In the genomic region with DNA sequence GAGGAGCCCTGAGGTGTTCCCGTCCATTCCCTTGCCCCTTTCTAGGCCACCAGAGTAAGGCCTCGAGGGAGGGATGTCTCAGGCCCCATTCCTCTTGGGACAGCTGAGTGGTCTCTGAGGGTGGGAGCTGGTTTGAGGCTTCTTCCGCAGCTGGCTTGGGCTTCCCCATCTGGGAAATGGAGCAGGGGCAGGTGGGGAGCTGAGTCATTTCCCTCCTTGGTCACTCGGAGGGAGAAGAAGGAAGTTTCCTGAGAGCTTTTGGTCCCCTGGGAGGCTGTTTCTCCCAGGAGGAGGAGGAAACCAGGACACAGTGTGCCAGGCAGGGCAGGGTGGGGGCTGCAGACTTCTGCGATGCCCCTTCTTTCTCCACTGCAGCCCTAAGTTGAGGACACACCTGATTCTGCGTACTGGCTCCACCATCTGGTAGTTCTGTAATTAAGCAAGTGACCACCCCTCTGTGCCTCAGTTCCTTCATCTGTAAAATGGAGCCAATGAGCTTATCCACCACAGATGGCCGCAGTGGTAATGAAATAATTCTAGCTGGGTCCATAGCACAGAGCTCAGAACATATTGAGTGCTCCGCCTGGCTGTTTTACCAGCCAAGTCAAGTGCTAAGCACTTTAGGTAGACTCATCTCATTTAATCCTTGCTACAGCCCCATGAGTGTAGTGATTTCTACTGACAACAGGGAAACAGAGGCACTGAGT, we compare ENCODE assay signal across 25 cellular contexts. TPM values are rescaled to one million over a fixed set of nuclear protein-coding genes. Genes with fewer than 3 reads are reported as not detected.
A peak's percentile ranks its signal among the peaks of the same experiment; 100 is the strongest.
DNase-seq lines count a peak whose midpoint lies in the region; ATAC-seq, FAIRE-seq and TF ChIP-seq lines count a peak whose summit lies in the region.
"Had no signal": no experiment of that assay in that cellular context is flagged by ENCODE, and none has a peak within 500 bp of the region (broad histone marks: within the 10 kb centered on the region; RNA-seq: fewer than 3 reads in every experiment).

No MANE protein-coding gene starts in this region.

- peaks cover 41% of the 10 kb centered on the region for H3K4me1 Mint-ChIP-seq in neural crest cell
- no peaks in the 10 kb centered on the region for H3K4me1 Mint-ChIP-seq in activated T-helper 2 cell treated with anti-CD3 and anti-CD28 coated beads, Interferon-gamma antibody, Interleukin-2, Interleukin-4, amounts not matched to agents 10 μg/mL and 5 μg/mL and 100 μg/mL, durations not matched to agents 14 hours and 24 hours and 36 hours (ENCODE audit: low read depth)

- no peaks in the 10 kb centered on the region for H3K9me3 Mint-ChIP-seq in neural crest cell
- no peaks in the 10 kb centered on the region for H3K9me3 Mint-ChIP-seq in activated T-helper 2 cell treated with anti-CD3 and anti-CD28 coated beads, Interferon-gamma antibody, Interleukin-2, Interleukin-4, amounts not matched to agents 10 μg/mL and 5 μg/mL and 100 μg/mL, durations not matched to agents 14 hours and 24 hours and 36 hours
- H3K9me3 Mint-ChIP-seq: activated CD4-positive, alpha-beta T cell treated with anti-CD3 and anti-CD28 coated beads, Interleukin-2, amount 10 ng/mL, durations not matched to agents 7 days and 5 days; nephron progenitor cell had no signal

- ATAC-seq in GM21529 (IDR thresholded peaks at IDR 0.05; ENCODE audit: unreplicated experiment) = no peak
- no peak for ATAC-seq in GM18505 (IDR thresholded peaks at IDR 0.05; ENCODE audit: unreplicated experiment)
- ATAC-seq: left colon, upper lobe of right lung had no signal

- intact Hi-C loops in activated T-helper 2 cell treated with anti-CD3 and anti-CD28 coated beads, Interferon-gamma antibody, Interleukin-2, Interleukin-4, amounts not matched to agents 10 μg/mL and 5 μg/mL and 100 μg/mL, durations not matched to agents 14 hours and 24 hours and 36 hours (cut with micrococcal nuclease) = no loop called here

- POLR2A ChIA-PET in HEK293 (lab: Yijun Ruan, JAX) = interaction anchor here (0.5 kb wide), 1 partner anchor 16 kb away, joined by 3 read pairs; no protein-coding TSS in a partner anchor

- no peaks in the 10 kb centered on the region; the same call in none of the 2 replicates for H3K27me3 ChIP-seq in GM06990 (replicated peaks; ENCODE audit: control insufficient read depth, insufficient read depth, low read length)

- no peak overlapping the region for H3K27ac ChIP-seq in HEK293 (ENCODE audit: extremely low read depth, low read depth, low read length)
- H3K27ac ChIP-seq: adrenal gland, C4-2B, esophagus muscularis mucosa, upper lobe of right lung had no signal

- DNase-seq in GM06990 (ENCODE audit: extremely low read depth, insufficient read length) (no peak), RCC 7860 (ENCODE audit: low spot score) (peak; percentile 4), neural crest cell (ENCODE audit: low read depth, low spot score) (no peak), DMS79 treated with DMSO at 0.1 percent for 48 hours (lab: John Stamatoyannopoulos, UW) (no peak)
- DNase-seq in activated T-helper 2 cell treated with anti-CD3 and anti-CD28 coated beads, Interferon-gamma antibody, Interleukin-2, Interleukin-4, amounts not matched to agents 10 μg/mL and 5 μg/mL and 100 μg/mL, durations not matched to agents 14 hours and 24 hours and 36 hours (ENCODE audit: low spot score) = no peak
- DNase-seq: activated CD4-positive, alpha-beta T cell treated with anti-CD3 and anti-CD28 coated beads, Interleukin-2, amount 10 ng/mL, durations not matched to agents 7 days and 5 days; activated gamma-delta T cell treated with Interleukin-2 at 50 U/mL for 16 hours; effector CD4-positive, alpha-beta T cell; H7; left colon; midbrain; NCI-H1092; NCI-H2029 treated with DMSO at 0.1 percent for 48 hours; NCI-H446; nephron progenitor cell; stimulated activated CD4-positive, alpha-beta T cell treated with anti-CD3 and anti-CD28 coated beads, Interleukin-4, amount 100 ng/mL, for 4 hours; T-helper 1 cell; upper lobe of right lung had no signal

- no peak overlapping the region for H3K27ac Mint-ChIP-seq in neural crest cell (ENCODE audit: unreplicated experiment)
- no peak overlapping the region for H3K27ac Mint-ChIP-seq in activated T-helper 2 cell treated with anti-CD3 and anti-CD28 coated beads, Interferon-gamma antibody, Interleukin-2, Interleukin-4, amounts not matched to agents 10 μg/mL and 5 μg/mL and 100 μg/mL, durations not matched to agents 14 hours and 24 hours and 36 hours
- H3K27ac Mint-ChIP-seq: activated CD4-positive, alpha-beta T cell treated with anti-CD3 and anti-CD28 coated beads, Interleukin-2, amount 10 ng/mL, durations not matched to agents 7 days and 5 days; nephron progenitor cell; progenitor cell of endocrine pancreas had no signal

- CTCF ChIA-PET in HEK293 (lab: Yijun Ruan, JAX) = interaction anchor here (1.3 kb wide), 2 partner anchors 16 to 137 kb away, joined by 3 to 4 read pairs; no protein-coding TSS in a partner anchor

- peak overlapping the region; percentile 64 for H3K4me3 Mint-ChIP-seq in neural crest cell
- H3K4me3 Mint-ChIP-seq in activated T-helper 2 cell treated with anti-CD3 and anti-CD28 coated beads, Interferon-gamma antibody, Interleukin-2, Interleukin-4, amounts not matched to agents 10 μg/mL and 5 μg/mL and 100 μg/mL, durations not matched to agents 14 hours and 24 hours and 36 hours (ENCODE audit: low read depth) = no peak overlapping the region
- H3K4me3 Mint-ChIP-seq: activated CD4-positive, alpha-beta T cell treated with anti-CD3 and anti-CD28 coated beads, Interleukin-2, amount 10 ng/mL, durations not matched to agents 7 days and 5 days had no signal

- H3K36me3 ChIP-seq in GM06990 (ENCODE audit: control insufficient read depth, insufficient read depth, low read length) (no peaks in the 10 kb centered on the region), HEK293 (ENCODE audit: control insufficient read depth in 2 of 2, insufficient read depth in 1 of 2, low read length in 2 of 2) (no peaks in the 10 kb centered on the region)
- H3K36me3 ChIP-seq: adrenal gland, esophagus muscularis mucosa, upper lobe of right lung had no signal

- no peaks in the 10 kb centered on the region for H3K9me3 ChIP-seq in HEK293 (ENCODE audit: control insufficient read depth, insufficient read depth, low read depth, low read length)
- H3K9me3 ChIP-seq: adrenal gland, esophagus muscularis mucosa, upper lobe of right lung had no signal

- TF ChIP-seq CTCF in GM06990 (IDR thresholded peaks at IDR 0.05; ENCODE audit: insufficient read depth, low read length, poor library complexity, severe bottlenecking) = peak; percentile 22
- TF ChIP-seq CTCF in HEK293 (tag by site-specific recombination; IDR thresholded peaks at IDR 0.05) = no peak
- TF ChIP-seq CTCF in neural crest cell (conservative IDR thresholded peaks at IDR 0.05) = no peak

- H3K4me3 ChIP-seq in GM06990 (replicated peaks; ENCODE audit: low read depth, low read length) = no peak overlapping the region
- no peak overlapping the region for H3K4me3 ChIP-seq in HEK293 (ENCODE audit: low read depth, low read length)
- H3K4me3 ChIP-seq: adrenal gland, esophagus muscularis mucosa, upper lobe of right lung had no signal

- FAIRE-seq in RCC 7860 (lab: Jason Lieb, UNC) = no peak

- H3K4me1 ChIP-seq in HEK293 (ENCODE audit: control insufficient read depth, insufficient read depth, low read length) = peaks cover 9% of the 10 kb centered on the region

- TF ChIP-seq POLR2A in GM18505 (IDR thresholded peaks at IDR 0.05; ENCODE audit: borderline replicate concordance, extremely low read depth, insufficient read depth, insufficient read length) = no peak

- peaks cover 42% of the 10 kb centered on the region for H3K27me3 Mint-ChIP-seq in neural crest cell (ENCODE audit: low read depth)
- peaks cover 24% of the 10 kb centered on the region for H3K27me3 Mint-ChIP-seq in activated T-helper 2 cell treated with anti-CD3 and anti-CD28 coated beads, Interferon-gamma antibody, Interleukin-2, Interleukin-4, amounts not matched to agents 10 μg/mL and 5 μg/mL and 100 μg/mL, durations not matched to agents 14 hours and 24 hours and 36 hours (ENCODE audit: low read depth)

- H3K36me3 Mint-ChIP-seq in neural crest cell (ENCODE audit: low read depth) = no peaks in the 10 kb centered on the region
- no peaks in the 10 kb centered on the region for H3K36me3 Mint-ChIP-seq in activated T-helper 2 cell treated with anti-CD3 and anti-CD28 coated beads, Interferon-gamma antibody, Interleukin-2, Interleukin-4, amounts not matched to agents 10 μg/mL and 5 μg/mL and 100 μg/mL, durations not matched to agents 14 hours and 24 hours and 36 hours (ENCODE audit: low read depth)

TF ChIP-seq in HEK293, 187 proteins besides CTCF, POLR2A, EP300 and RAD21 (continues in another document):
- TF ChIP-seq SALL2 (tag by site-specific recombination; IDR thresholded peaks at IDR 0.05; ENCODE audit: borderline replicate concordance) = no peak
- no peak for TF ChIP-seq SCRT1 (tag by site-specific recombination; IDR thresholded peaks at IDR 0.05; ENCODE audit: borderline replicate concordance)
- TF ChIP-seq TCF7L2 (IDR thresholded peaks at IDR 0.05; ENCODE audit: borderline replicate concordance, low read depth, low read length) = no peak
- peak; percentile 94 for TF ChIP-seq ZNF664 (tag by site-specific recombination; IDR thresholded peaks at IDR 0.05)
- TF ChIP-seq KLF8 (tag by site-specific recombination; IDR thresholded peaks at IDR 0.05) = 0 out of 2 replicates have a peak, but pooled peaks have one; percentile 21
- no peak for TF ChIP-seq ZNF777 (tag by site-specific recombination; IDR thresholded peaks at IDR 0.05; ENCODE audit: borderline replicate concordance)
- no peak for TF ChIP-seq ZNF785 (tag by site-specific recombination; IDR thresholded peaks at IDR 0.05)
- TF ChIP-seq MZF1 (tag by site-specific recombination; IDR thresholded peaks at IDR 0.05; ENCODE audit: borderline replicate concordance) = no peak
- no peak for TF ChIP-seq ZSCAN30 (tag by site-specific recombination; IDR thresholded peaks at IDR 0.05)
- no peak for TF ChIP-seq ZNF549 (tag by site-specific recombination; IDR thresholded peaks at IDR 0.05)
- TF ChIP-seq, protein P1, sequence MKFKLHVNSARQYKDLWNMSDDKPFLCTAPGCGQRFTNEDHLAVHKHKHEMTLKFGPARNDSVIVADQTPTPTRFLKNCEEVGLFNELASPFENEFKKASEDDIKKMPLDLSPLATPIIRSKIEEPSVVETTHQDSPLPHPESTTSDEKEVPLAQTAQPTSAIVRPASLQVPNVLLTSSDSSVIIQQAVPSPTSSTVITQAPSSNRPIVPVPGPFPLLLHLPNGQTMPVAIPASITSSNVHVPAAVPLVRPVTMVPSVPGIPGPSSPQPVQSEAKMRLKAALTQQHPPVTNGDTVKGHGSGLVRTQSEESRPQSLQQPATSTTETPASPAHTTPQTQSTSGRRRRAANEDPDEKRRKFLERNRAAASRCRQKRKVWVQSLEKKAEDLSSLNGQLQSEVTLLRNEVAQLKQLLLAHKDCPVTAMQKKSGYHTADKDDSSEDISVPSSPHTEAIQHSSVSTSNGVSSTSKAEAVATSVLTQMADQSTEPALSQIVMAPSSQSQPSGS (tag by site-specific recombination; IDR thresholded peaks at IDR 0.05; ENCODE audit: low read depth) = no peak
- no peak for TF ChIP-seq ZNF211 (tag by site-specific recombination; IDR thresholded peaks at IDR 0.05; ENCODE audit: low read depth)

RNA-seq across cellular contexts. Expression of a gene that starts 1.5 kb away (rescaled TPM):
- total RNA-seq in neural crest cell = 6.1 and 6.6 TPM in 2 replicates
- not detected in 2 replicates for total RNA-seq in activated T-helper 2 cell treated with anti-CD3 and anti-CD28 coated beads, Interferon-gamma antibody, Interleukin-2, Interleukin-4, amounts not matched to agents 10 μg/mL and 5 μg/mL and 100 μg/mL, durations not matched to agents 14 hours and 24 hours and 36 hours
- total RNA-seq: activated CD4-positive, alpha-beta T cell treated with anti-CD3 and anti-CD28 coated beads, Interleukin-2, amount 10 ng/mL, durations not matched to agents 7 days and 5 days had no signal
